Comparison of ENCODE assay signal across 2 cellular contexts in the genomic region with DNA sequence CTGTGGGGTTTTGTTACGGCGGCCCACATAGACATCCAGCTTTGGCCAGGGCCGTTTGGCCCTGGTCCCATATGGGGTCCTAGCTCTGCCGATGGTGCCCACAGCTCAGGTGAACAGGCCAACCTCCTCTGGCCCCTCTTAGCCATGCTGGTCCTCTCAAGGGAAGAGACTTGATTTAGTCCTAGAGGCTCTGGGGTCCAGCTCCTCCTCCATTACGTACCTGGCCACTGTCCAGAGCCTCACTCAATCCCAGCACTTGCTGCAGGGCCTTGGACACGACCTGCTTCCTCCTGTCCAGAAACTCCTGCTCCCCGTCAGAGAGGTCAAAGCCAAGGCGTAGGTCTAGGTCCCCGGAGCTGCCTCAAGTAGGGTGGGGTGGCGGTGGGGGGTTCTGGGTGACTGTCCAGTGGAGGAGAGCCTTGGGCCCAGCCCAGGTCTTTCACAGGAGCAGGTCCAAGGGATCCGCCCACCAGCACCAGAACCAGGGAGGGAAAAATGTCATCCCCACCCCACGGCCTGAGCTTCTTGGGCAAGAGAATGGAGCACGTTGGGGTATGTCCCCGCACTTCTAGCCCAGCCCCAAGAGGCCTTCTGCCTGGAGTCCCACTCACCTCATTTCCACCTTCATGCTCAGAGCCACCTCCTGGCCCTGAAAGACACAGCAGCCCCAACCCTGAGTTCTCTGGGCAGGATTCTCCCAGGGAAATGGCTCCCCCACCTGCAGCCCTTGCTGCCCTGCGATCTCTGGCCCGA.
TF ChIP-seq lines count a peak whose summit lies in the region.

No MANE protein-coding gene starts in this region.

TF ChIP-seq in K562, 482 proteins besides CTCF, POLR2A, EP300 and RAD21:
- TF ChIP-seq FOXM1 (IDR thresholded peaks at IDR 0.05; ENCODE audit: low read depth) = no peak
- TF ChIP-seq FOXM1 (CRISPR knock-in tag; IDR thresholded peaks at IDR 0.05; ENCODE audit: low read depth) = no peak
- TF ChIP-seq CEBPZ (IDR thresholded peaks at IDR 0.05; ENCODE audit: borderline replicate concordance, low read depth, low read length) = no peak
- no peak for TF ChIP-seq IRF9 (tag; IDR thresholded peaks at IDR 0.05)
- TF ChIP-seq ZNF75A (CRISPR knock-in tag; IDR thresholded peaks at IDR 0.05) = no peak
- no peak for TF ChIP-seq CHD4 (IDR thresholded peaks at IDR 0.05; ENCODE audit: insufficient read depth, insufficient replicate concordance, low read depth, low read length, poor library complexity, severe bottlenecking)

TF ChIP-seq in SK-N-SH treated with all-trans-retinoic acid at 6 μM for 48 hours, 23 proteins besides CTCF, POLR2A, EP300 and RAD21:
- no peak for TF ChIP-seq PPARA (CRISPR knock-in tag; IDR thresholded peaks at IDR 0.05; ENCODE audit: borderline replicate concordance)
- no peak for TF ChIP-seq PATZ1 (CRISPR knock-in tag; IDR thresholded peaks at IDR 0.05; ENCODE audit: borderline replicate concordance)
- TF ChIP-seq TCF4 (CRISPR knock-in tag; IDR thresholded peaks at IDR 0.05; ENCODE audit: borderline replicate concordance) = no peak
- TF ChIP-seq ISL1 (CRISPR knock-in tag; IDR thresholded peaks at IDR 0.05) = no peak
- TF ChIP-seq GLIS3 (CRISPR knock-in tag; IDR thresholded peaks at IDR 0.05) = no peak
- TF ChIP-seq ZC3H10 (CRISPR knock-in tag; IDR thresholded peaks at IDR 0.05) = no peak
- TF ChIP-seq CSDC2 (CRISPR knock-in tag; IDR thresholded peaks at IDR 0.05) = no peak
- no peak for TF ChIP-seq ZNF70 (CRISPR knock-in tag; IDR thresholded peaks at IDR 0.05)
